In genomic region chr6:127937747-127938146, GRCh38 we compare ENCODE assay signal across 33 cellular contexts. TPM values are rescaled to one million over a fixed set of nuclear protein-coding genes. Genes with fewer than 3 reads are reported as not detected.
DNase-seq lines count a peak whose midpoint lies in the region; ATAC-seq and TF ChIP-seq lines count a peak whose summit lies in the region.
"Had no signal": no experiment of that assay in that cellular context is flagged by ENCODE, and none has a peak within 500 bp of the region (broad histone marks: within the 10 kb centered on the region; RNA-seq: fewer than 3 reads in every experiment).

No MANE protein-coding gene starts in this region.

- H3K27ac Mint-ChIP-seq in activated naive CD4-positive, alpha-beta T cell treated with anti-CD3 and anti-CD28 coated beads, Interleukin-2, amount 50 U/mL, for 24 hours = peak overlapping the region; percentile 41
- no peak overlapping the region for H3K27ac Mint-ChIP-seq in activated naive CD4-positive, alpha-beta T cell treated with anti-CD3 and anti-CD28 coated beads for 36 hours
- peak overlapping the region; percentile 98 for H3K27ac Mint-ChIP-seq in HFFc6
- peak overlapping the region; percentile 55 for H3K27ac Mint-ChIP-seq in activated naive CD8-positive, alpha-beta T cell treated with anti-CD3 and anti-CD28 coated beads for 36 hours
- peak overlapping the region; percentile 96 for H3K27ac Mint-ChIP-seq in osteocyte (ENCODE audit: unreplicated experiment)
- H3K27ac Mint-ChIP-seq: mesothelial cell of epicardium, nephron had no signal

- no peak overlapping the region for H3K4me3 Mint-ChIP-seq in activated naive CD4-positive, alpha-beta T cell treated with anti-CD3 and anti-CD28 coated beads, Interleukin-2, amount 50 U/mL, for 24 hours
- no peak overlapping the region for H3K4me3 Mint-ChIP-seq in activated naive CD4-positive, alpha-beta T cell treated with anti-CD3 and anti-CD28 coated beads for 36 hours
- H3K4me3 Mint-ChIP-seq in HFFc6 (no peak overlapping the region), osteocyte (ENCODE audit: unreplicated experiment) (no peak overlapping the region)
- no peak overlapping the region for H3K4me3 Mint-ChIP-seq in activated naive CD8-positive, alpha-beta T cell treated with anti-CD3 and anti-CD28 coated beads for 36 hours
- H3K4me3 Mint-ChIP-seq: activated T-cell treated with anti-CD3 and anti-CD28 coated beads, Interleukin-2, amount 50 U/mL, for 24 hours; mesothelial cell of epicardium; nephron had no signal

- intact Hi-C loops in activated naive CD4-positive, alpha-beta T cell treated with anti-CD3 and anti-CD28 coated beads for 36 hours (cut with micrococcal nuclease) = loop anchor here (10.0 kb wide), 1 partner anchor 1557 kb away; no protein-coding TSS in a partner anchor

- no peak for DNase-seq in activated naive CD4-positive, alpha-beta T cell treated with anti-CD3 and anti-CD28 coated beads for 36 hours
- DNase-seq in HFFc6 = no peak
- no peak for DNase-seq in activated naive CD8-positive, alpha-beta T cell treated with anti-CD3 and anti-CD28 coated beads for 36 hours
- no peak for DNase-seq in osteocyte (ENCODE audit: extremely low spot score, unreplicated experiment)
- DNase-seq in iPS-NIHi11 (ENCODE audit: low spot score) = no peak
- DNase-seq: ACHN; activated CD8-positive, alpha-beta memory T cell treated with anti-CD3 and anti-CD28 coated beads for 24 hours; activated naive CD4-positive, alpha-beta T cell; activated T-cell treated with anti-CD3 and anti-CD28 coated beads, Interleukin-2, amount 50 U/mL, for 24 hours; anterior cingulate cortex; BE2C; colonic mucosa; DMS79; effector CD8-positive, alpha-beta T cell; GDM1; glutamatergic neuron; left ventricle myocardium superior; NCI-H1092; NCI-H187 treated with DMSO at 0.1 percent for 48 hours; NCI-H524 treated with DMSO at 0.1 percent for 48 hours; ovary; SIG-M5; substantia nigra; SW 1271; upper lobe of left lung had no signal

- peaks cover 7% of the 10 kb centered on the region for H3K36me3 Mint-ChIP-seq in activated naive CD4-positive, alpha-beta T cell treated with anti-CD3 and anti-CD28 coated beads, Interleukin-2, amount 50 U/mL, for 24 hours
- peaks cover 7% of the 10 kb centered on the region for H3K36me3 Mint-ChIP-seq in activated naive CD4-positive, alpha-beta T cell treated with anti-CD3 and anti-CD28 coated beads for 36 hours (ENCODE audit: low read depth)
- H3K36me3 Mint-ChIP-seq in HFFc6 (ENCODE audit: low read depth) = peaks cover 5% of the 10 kb centered on the region; the same call in 1 of the 2 replicates
- H3K36me3 Mint-ChIP-seq in activated naive CD8-positive, alpha-beta T cell treated with anti-CD3 and anti-CD28 coated beads for 36 hours = peaks cover 34% of the 10 kb centered on the region
- H3K36me3 Mint-ChIP-seq in osteocyte (ENCODE audit: unreplicated experiment) = no peaks in the 10 kb centered on the region
- H3K36me3 Mint-ChIP-seq: mesothelial cell of epicardium had no signal

- CTCF ChIA-PET in activated naive CD4-positive, alpha-beta T cell treated with anti-CD3 and anti-CD28 coated beads for 36 hours (lab: Charles Lee) = interaction anchor here (1.3 to 2.0 kb wide), 2 partner anchors 19 to 82 kb away, joined by 3 to 6 read pairs; no protein-coding TSS in a partner anchor

- ATAC-seq in HG03095 (IDR thresholded peaks at IDR 0.05; ENCODE audit: unreplicated experiment) (no peak), GM19324 (IDR thresholded peaks at IDR 0.05; ENCODE audit: low FRiP score, unreplicated experiment) (no peak)
- ATAC-seq: activated CD4-positive, CD25-positive, alpha-beta regulatory T cell treated with anti-CD3 and anti-CD28 coated beads, Interleukin-2, amount 50 U/mL, for 24 hours; left ventricle myocardium superior had no signal

- H3K9me3 Mint-ChIP-seq in activated naive CD4-positive, alpha-beta T cell treated with anti-CD3 and anti-CD28 coated beads, Interleukin-2, amount 50 U/mL, for 24 hours = peaks cover 3% of the 10 kb centered on the region
- peaks cover 6% of the 10 kb centered on the region for H3K9me3 Mint-ChIP-seq in activated naive CD4-positive, alpha-beta T cell treated with anti-CD3 and anti-CD28 coated beads for 36 hours
- H3K9me3 Mint-ChIP-seq in HFFc6 = peaks cover 7% of the 10 kb centered on the region
- H3K9me3 Mint-ChIP-seq in activated naive CD8-positive, alpha-beta T cell treated with anti-CD3 and anti-CD28 coated beads for 36 hours = peaks cover 14% of the 10 kb centered on the region
- H3K9me3 Mint-ChIP-seq in osteocyte (ENCODE audit: unreplicated experiment) = peaks cover 7% of the 10 kb centered on the region

- TF ChIP-seq CTCF in HFFc6 (IDR thresholded peaks at IDR 0.05) (no peak), osteocyte (IDR thresholded peaks at IDR 0.05) (no peak)

- H3K4me1 Mint-ChIP-seq in activated naive CD4-positive, alpha-beta T cell treated with anti-CD3 and anti-CD28 coated beads, Interleukin-2, amount 50 U/mL, for 24 hours = peaks cover 77% of the 10 kb centered on the region
- peaks cover 64% of the 10 kb centered on the region for H3K4me1 Mint-ChIP-seq in activated naive CD4-positive, alpha-beta T cell treated with anti-CD3 and anti-CD28 coated beads for 36 hours (ENCODE audit: low read depth)
- peaks cover 49% of the 10 kb centered on the region for H3K4me1 Mint-ChIP-seq in HFFc6 (ENCODE audit: low read depth)
- H3K4me1 Mint-ChIP-seq in activated naive CD8-positive, alpha-beta T cell treated with anti-CD3 and anti-CD28 coated beads for 36 hours = peaks cover 59% of the 10 kb centered on the region
- peaks cover 35% of the 10 kb centered on the region for H3K4me1 Mint-ChIP-seq in osteocyte (ENCODE audit: unreplicated experiment)
- H3K4me1 Mint-ChIP-seq: nephron had no signal

- no peaks in the 10 kb centered on the region for H3K27me3 Mint-ChIP-seq in activated naive CD4-positive, alpha-beta T cell treated with anti-CD3 and anti-CD28 coated beads, Interleukin-2, amount 50 U/mL, for 24 hours
- no peaks in the 10 kb centered on the region for H3K27me3 Mint-ChIP-seq in activated naive CD4-positive, alpha-beta T cell treated with anti-CD3 and anti-CD28 coated beads for 36 hours (ENCODE audit: low read depth)
- no peaks in the 10 kb centered on the region for H3K27me3 Mint-ChIP-seq in HFFc6 (ENCODE audit: insufficient read depth)
- H3K27me3 Mint-ChIP-seq in activated naive CD8-positive, alpha-beta T cell treated with anti-CD3 and anti-CD28 coated beads for 36 hours = no peaks in the 10 kb centered on the region
- H3K27me3 Mint-ChIP-seq in osteocyte (ENCODE audit: unreplicated experiment) = no peaks in the 10 kb centered on the region
- H3K27me3 Mint-ChIP-seq: activated T-cell treated with anti-CD3 and anti-CD28 coated beads, Interleukin-2, amount 50 U/mL, for 24 hours had no signal

RNA-seq across cellular contexts. Expression of gene THEMIS, which starts 36.9 kb away (rescaled TPM):
- 1 to 10 TPM; 7.0 to 7.4 TPM for total RNA-seq in activated naive CD4-positive, alpha-beta T cell treated with anti-CD3 and anti-CD28 coated beads for 36 hours
- under 1 TPM; 0.12 to 0.28 (median 0.25) TPM for total RNA-seq in HFFc6 (2021; fragmentation: NEBNext Ultra II Directional; extraction: Animal tissue kit (Norgen Biotek cat#: 25700))
- 10 to 100 TPM; 48.3 to 49.7 TPM for total RNA-seq in activated naive CD8-positive, alpha-beta T cell treated with anti-CD3 and anti-CD28 coated beads for 36 hours
- not detected in 2 replicates for total RNA-seq in osteocyte
- total RNA-seq: epithelial cell of proximal tubule, LHCN-M2, mesothelial cell of epicardium had no signal

Comparison
In these comparisons a context has a peak if more than half of its experiments do, and no peak if none do; other contexts are left out.
1. RNA of gene THEMIS, which starts 36.9 kb away (total RNA-seq): 48.3 to 49.7 TPM in activated naive CD8-positive, alpha-beta T cell treated with anti-CD3 and anti-CD28 coated beads for 36 hours; 7.0 to 7.4 TPM in activated naive CD4-positive, alpha-beta T cell treated with anti-CD3 and anti-CD28 coated beads for 36 hours, 0.12 to 0.28 TPM in HFFc6 and not detected in osteocyte; every median in the first group is over 4 times any median in the second.